8 cellular contexts compared by ENCODE assay signal in genomic region chr14:66495214-66496098, GRCh38. TPM values are rescaled to one million over a fixed set of nuclear protein-coding genes. Genes with fewer than 3 reads are reported as not detected.
A peak's percentile ranks its signal among the peaks of the same experiment; 100 is the strongest.
DNase-seq lines count a peak whose midpoint lies in the region; ATAC-seq and TF ChIP-seq lines count a peak whose summit lies in the region.

No MANE protein-coding gene starts in this region.

- H3K4me1 ChIP-seq in adipocyte (ENCODE audit: control insufficient read depth, insufficient read depth, low read length): peaks cover 8% of the 10 kb centered on the region
- peaks cover 8% of the 10 kb centered on the region for H3K4me1 ChIP-seq in cardiac muscle cell (ENCODE audit: low read depth)
- peaks cover 8% of the 10 kb centered on the region for H3K4me1 ChIP-seq in psoas muscle

- 2 to 5% (median 2%) methylated on average over 4 of the region's 4 CpGs for WGBS in psoas muscle, 3 donors

- peak overlapping the region; percentile 63 for H3K4me3 ChIP-seq in adipocyte (ENCODE audit: low read length)
- H3K4me3 ChIP-seq in cardiac muscle cell: no peak overlapping the region
- peak overlapping the region; percentile 16 for H3K4me3 ChIP-seq in psoas muscle

- H3K9me3 ChIP-seq in adipocyte (ENCODE audit: control insufficient read depth, low read length): no peaks in the 10 kb centered on the region
- H3K9me3 ChIP-seq in cardiac muscle cell (ENCODE audit: low read depth): no peaks in the 10 kb centered on the region
- H3K9me3 ChIP-seq in psoas muscle: no peaks in the 10 kb centered on the region

- H3K27me3 ChIP-seq in adipocyte (replicated peaks; ENCODE audit: control insufficient read depth, insufficient read depth, low read length) (no peaks in the 10 kb centered on the region), cardiac muscle cell (no peaks in the 10 kb centered on the region), psoas muscle (ENCODE audit: insufficient read depth in 3 of 3, low read length in 2 of 3) (no peaks in the 10 kb centered on the region)

- intact Hi-C loops in psoas muscle (cut with DNase I): loop anchor here in 1 of 2 donors (10.0 kb wide), 1 partner anchor 249 kb away; no protein-coding TSS in a partner anchor

- TF ChIP-seq CTCF in cardiac muscle cell (IDR thresholded peaks at IDR 0.05; ENCODE audit: low read depth, low read length): peak; percentile 80
- TF ChIP-seq CTCF in psoas muscle (IDR thresholded peaks at IDR 0.05): peak; percentile 81

- peak; percentile 60 for ATAC-seq in GM19467 (IDR thresholded peaks at IDR 0.05; ENCODE audit: unreplicated experiment)
- ATAC-seq in psoas muscle: peak; percentile 82 to 98 (median 93)
- ATAC-seq in HG02571 (IDR thresholded peaks at IDR 0.05; ENCODE audit: unreplicated experiment): no peak

- DNase-seq in DMS53 (lab: John Stamatoyannopoulos, UW) (peak; percentile 77), HS-5 (ENCODE audit: low read depth) (peak; percentile 24), NOMO-1 treated with dmso at 0.1 percent for 144 hours (lab: John Stamatoyannopoulos, UW; ENCODE audit: unreplicated experiment) (peak; percentile 10), adipocyte (ENCODE audit: low read depth) (peak; percentile 83), cardiac muscle cell (ENCODE audit: low read depth in 1 of 2, low spot score in 1 of 2) (peak; percentile 70 to 83), psoas muscle (no peak)

- peak overlapping the region; percentile 54 for H3K9ac ChIP-seq in adipocyte (ENCODE audit: low read length)

- no peak overlapping the region for H3K27ac ChIP-seq in cardiac muscle cell
- no peak overlapping the region for H3K27ac ChIP-seq in psoas muscle

- no peaks in the 10 kb centered on the region for H3K36me3 ChIP-seq in adipocyte (ENCODE audit: control insufficient read depth, insufficient read depth, low read length, severe bottlenecking)
- H3K36me3 ChIP-seq in cardiac muscle cell: no peaks in the 10 kb centered on the region
- no peaks in the 10 kb centered on the region for H3K36me3 ChIP-seq in psoas muscle (ENCODE audit: insufficient read depth in 1 of 2, low read depth in 1 of 2)

RNA-seq across cellular contexts. Expression of gene CCDC196, which starts 9.3 kb away (rescaled TPM):
- total RNA-seq in cardiac muscle cell (not detected in 2 replicates), psoas muscle (not detected)
- polyA plus RNA-seq in cardiac muscle cell (0.13 TPM in 1 of 2 replicates, not detected in the other), psoas muscle (not detected)

RNA-seq across cellular contexts. Expression of gene GPHN, which starts 12.5 kb away (rescaled TPM):
- total RNA-seq in cardiac muscle cell (15.1 TPM in 2 replicates), psoas muscle (10 to 100 TPM; 22.3 to 39.7 (median 32.1) TPM)
- polyA plus RNA-seq in cardiac muscle cell (20.1 and 23.3 TPM in 2 replicates), psoas muscle (10 to 100 TPM in 2 of 3 donors, 1 to 10 TPM in 1; 8.1 to 13.7 (median 11.3) TPM)

Comparison
In these comparisons a context has a peak if more than half of its experiments do, and no peak if none do; other contexts are left out.
1. DNase-seq: peak in DMS53 (single experiment), HS-5 (single experiment), NOMO-1 treated with dmso at 0.1 percent for 144 hours (single experiment), adipocyte (single experiment) and cardiac muscle cell (2 of 2); none in psoas muscle (0 of 2).